Comparison of ENCODE assay signal across 8 cellular contexts in genomic region chr2:9951522-9952285, GRCh38. TPM values are rescaled to one million over a fixed set of nuclear protein-coding genes. Genes with fewer than 3 reads are reported as not detected.
DNase-seq lines count a peak whose midpoint lies in the region; TF ChIP-seq lines count a peak whose summit lies in the region.

Gene GRHL1 (plus strand): TSS chr2:9951693. CDS start chr2:9951834, 141 bp downstream.

- H3K36me3 ChIP-seq in DOHH2 (ENCODE audit: control insufficient read depth, low read length): no peaks in the 10 kb centered on the region
- H3K36me3 ChIP-seq in Loucy (ENCODE audit: insufficient read depth, low read length): no peaks in the 10 kb centered on the region

- no peak within 1 kb of the TSS for H2AK5ac ChIP-seq in H9 (ENCODE audit: insufficient read length, low read length)

- H2BK15ac ChIP-seq in H9 (ENCODE audit: low read depth, low read length): no peak within 1 kb of the TSS

- H4K8ac ChIP-seq in H9 (replicated peaks; ENCODE audit: insufficient read length, low read depth, low read length): no peak within 1 kb of the TSS

- H3K9me2 ChIP-seq in DOHH2 (replicated peaks; ENCODE audit: control insufficient read depth, low read length) (no peaks in the 10 kb centered on the region), Loucy (replicated peaks; ENCODE audit: low read depth, low read length) (no peaks in the 10 kb centered on the region)

- H3K4me2 ChIP-seq in DOHH2 (ENCODE audit: low read length): peak within 1 kb of the TSS; percentile 82
- peak within 1 kb of the TSS; percentile 45 for H3K4me2 ChIP-seq in H9 (ENCODE audit: insufficient read depth, insufficient read length, low read length)
- peak within 1 kb of the TSS; percentile 75 for H3K4me2 ChIP-seq in Loucy (ENCODE audit: low read depth, low read length, poor library complexity, severe bottlenecking)

- H3K23ac ChIP-seq in H9 (ENCODE audit: insufficient read length, low read depth, low read length): no peak within 1 kb of the TSS

- TF ChIP-seq CTCF in DOHH2 (IDR thresholded peaks at IDR 0.05; ENCODE audit: low read depth, low read length, poor library complexity, severe bottlenecking) (no peak), H9 (conservative IDR thresholded peaks at IDR 0.05) (no peak), Loucy (conservative IDR thresholded peaks at IDR 0.05; ENCODE audit: low read length) (no peak), nephron (IDR thresholded peaks at IDR 0.05; ENCODE audit: unreplicated experiment in 3 of 3) (no peak)

- H4K5ac ChIP-seq in H9 (ENCODE audit: insufficient read length, low read depth, low read length): no peak within 1 kb of the TSS

- H3K14ac ChIP-seq in H9 (ENCODE audit: insufficient read depth, low read length): no peak within 1 kb of the TSS

- H2BK20ac ChIP-seq in H9 (ENCODE audit: low read depth, low read length, poor library complexity, severe bottlenecking): no peak within 1 kb of the TSS

- no peak within 1 kb of the TSS for H3K9ac ChIP-seq in H9 (ENCODE audit: extremely low read depth, insufficient read length, low read length)
- peak within 1 kb of the TSS; percentile 52 for H3K9ac ChIP-seq in Loucy (ENCODE audit: low read depth, low read length, poor library complexity, severe bottlenecking)

- H2AFZ ChIP-seq in H9 (ENCODE audit: low read length) (no peak within 1 kb of the TSS), Loucy (ENCODE audit: low read length) (peak within 1 kb of the TSS; percentile 73; the same call in 1 of the 2 replicates)

- H3K4me3 ChIP-seq in DOHH2 (ENCODE audit: low read length): peak within 1 kb of the TSS; percentile 81
- H3K4me3 ChIP-seq in Loucy (ENCODE audit: low read length, poor library complexity, severe bottlenecking): peak within 1 kb of the TSS; percentile 82

- H3K9me3 ChIP-seq in DOHH2 (ENCODE audit: control insufficient read depth, insufficient read depth, low read length) (no peaks in the 10 kb centered on the region), H9 (ENCODE audit: control insufficient read depth, low read depth, low read length) (no peaks in the 10 kb centered on the region), Loucy (ENCODE audit: insufficient read depth, low read depth, low read length) (no peaks in the 10 kb centered on the region)

- no peak within 1 kb of the TSS for H3K18ac ChIP-seq in H9 (ENCODE audit: insufficient read length, low read depth, low read length)

- peaks cover 9 to 13% of the 10 kb centered on the region in 2 experiments for H3K4me1 Mint-ChIP-seq in H9
- H3K4me1 Mint-ChIP-seq in nephron: peaks cover 3% of the 10 kb centered on the region

- H3T11ph ChIP-seq in H9 (ENCODE audit: low read length): no peak within 1 kb of the TSS

- H3F3A ChIP-seq in DOHH2 (ENCODE audit: control insufficient read depth, insufficient read depth) (peaks cover 4% of the 10 kb centered on the region; the same call in 1 of the 2 replicates), Loucy (ENCODE audit: low read depth) (no peaks in the 10 kb centered on the region; the same call in 1 of the 2 replicates)

- no peak within 1 kb of the TSS for H3K27ac Mint-ChIP-seq in H9
- no peak within 1 kb of the TSS for H3K27ac Mint-ChIP-seq in nephron

- 0 out of 2 replicates have a peak, but pooled peaks have one; percentile 22 for TF ChIP-seq POLR2A in Raji (IDR thresholded peaks at IDR 0.05; ENCODE audit: insufficient read depth, low read depth, low read length)

- no peak within 1 kb of the TSS for H2BK5ac ChIP-seq in H9 (ENCODE audit: insufficient read length, low read length)

- H3K4me1 ChIP-seq in DOHH2 (ENCODE audit: control insufficient read depth, low read length) (peaks cover 23% of the 10 kb centered on the region), H9 (ENCODE audit: insufficient read depth, low read length) (no peaks in the 10 kb centered on the region), Loucy (ENCODE audit: insufficient read depth, low read length, poor library complexity, severe bottlenecking) (peaks cover 37% of the 10 kb centered on the region)

- H2BK120ac ChIP-seq in H9 (ENCODE audit: low read depth, low read length, poor library complexity, severe bottlenecking): no peak within 1 kb of the TSS

- H3K4ac ChIP-seq in H9 (ENCODE audit: low read depth, low read length): no peak within 1 kb of the TSS

- WGBS in H9 (ENCODE audit: extremely low coverage, insufficient read length, low lambda C conversion rate): no CpG with 5 or more reads among the region's 111 CpGs

- H3K27me3 ChIP-seq in DOHH2 (ENCODE audit: control insufficient read depth, low read length) (peaks cover 19% of the 10 kb centered on the region), H9 (ENCODE audit: insufficient read depth, low read length) (peaks cover 11% of the 10 kb centered on the region; the same call in 1 of the 2 replicates), Loucy (ENCODE audit: insufficient read depth, low read length, poor library complexity, severe bottlenecking) (no peaks in the 10 kb centered on the region)

- no peaks in the 10 kb centered on the region for H3K9me3 Mint-ChIP-seq in H9
- H3K9me3 Mint-ChIP-seq in nephron: no peaks in the 10 kb centered on the region

- H4K20me1 ChIP-seq in DOHH2 (ENCODE audit: control insufficient read depth, insufficient read depth, low read depth, low read length) (no peaks in the 10 kb centered on the region), H9 (ENCODE audit: control insufficient read depth, insufficient read depth, insufficient read length) (no peaks in the 10 kb centered on the region), Loucy (ENCODE audit: insufficient read depth, low read length, poor library complexity, severe bottlenecking) (no peaks in the 10 kb centered on the region)

- H4K91ac ChIP-seq in H9 (ENCODE audit: insufficient read length, low read depth, low read length): no peak within 1 kb of the TSS

- H3K4me3 Mint-ChIP-seq in H9 (peak within 1 kb of the TSS; percentile 72 to 87), nephron (peak within 1 kb of the TSS; percentile 81 to 86 (median 86))

- H3K79me2 ChIP-seq in DOHH2 (ENCODE audit: control insufficient read depth, low read length): no peaks in the 10 kb centered on the region
- no peaks in the 10 kb centered on the region for H3K79me2 ChIP-seq in H9 (ENCODE audit: insufficient read depth, low read length)
- H3K79me2 ChIP-seq in Loucy (ENCODE audit: insufficient read depth, low read length): peaks cover 13% of the 10 kb centered on the region

- peak; percentile 91 for DNase-seq in H9
- peak; percentile 90 for DNase-seq in activated effector memory CD4-positive, alpha-beta T cell treated with Interleukin-2 at 50 U/mL for 16 hours
- peak; percentile 75 for DNase-seq in fibroblast of the conjunctiva (ENCODE audit: low read depth)
- DNase-seq in stimulated activated naive CD4-positive, alpha-beta T cell treated with Interleukin-2 at 50 U/mL for 16 hours (lab: John Stamatoyannopoulos, UW): peak; percentile 88

- H3K27me3 Mint-ChIP-seq in H9 (ENCODE audit: low read depth) (peaks cover 58% of the 10 kb centered on the region), nephron (ENCODE audit: low read depth) (peaks cover 72% of the 10 kb centered on the region)

- peaks cover 6% of the 10 kb centered on the region for H3K23me2 ChIP-seq in H9 (ENCODE audit: insufficient read length, low read depth, low read length, poor library complexity, severe bottlenecking)

- no peak within 1 kb of the TSS for H3K56ac ChIP-seq in H9 (ENCODE audit: insufficient read length, low read depth, low read length)

- H3K79me1 ChIP-seq in H9 (ENCODE audit: insufficient read depth, low read depth, low read length, poor library complexity, severe bottlenecking): no peaks in the 10 kb centered on the region

- no peak within 1 kb of the TSS for H2BK12ac ChIP-seq in H9 (ENCODE audit: insufficient read length, low read depth, low read length)

- H3K36me3 Mint-ChIP-seq in H9 (ENCODE audit: insufficient read depth in 1 of 3, low read depth in 3 of 3) (no peaks in the 10 kb centered on the region; a peak in 2 of 7 replicates), nephron (ENCODE audit: low read depth) (no peaks in the 10 kb centered on the region)

- no peak within 1 kb of the TSS for H3K27ac ChIP-seq in DOHH2 (ENCODE audit: low read depth, low read length)
- H3K27ac ChIP-seq in H9 (ENCODE audit: insufficient read length, low read depth, low read length): no peak within 1 kb of the TSS

RNA-seq across cellular contexts. Expression of gene GRHL1, which starts in this region (rescaled TPM):
- 2.5 and 2.8 TPM in 2 replicates for total RNA-seq in H9 (2021)
